Comparison of ENCODE assay signal across 11 cellular contexts in genomic region chr1:16636551-16637195, GRCh38. TPM values are rescaled to one million over a fixed set of nuclear protein-coding genes. Genes with fewer than 3 reads are reported as not detected.
DNase-seq lines count a peak whose midpoint lies in the region; ATAC-seq, FAIRE-seq and TF ChIP-seq lines count a peak whose summit lies in the region.
"Not testable (repeated sequence)": the region's sequence is repeated elsewhere in the genome, so short reads cannot be mapped to it uniquely, and the experiment has no call there.
"Had no signal": no experiment of that assay in that cellular context is flagged by ENCODE, and none has a peak within 500 bp of the region (broad histone marks: within the 10 kb centered on the region; RNA-seq: fewer than 3 reads in every experiment).

No MANE protein-coding gene starts in this region.

- not testable (repeated sequence) for H3K27me3 Mint-ChIP-seq in HFFc6 (ENCODE audit: insufficient read depth)

- intact Hi-C loops in adrenal gland (cut with DNase I); kidney (cut with DNase I): not testable (repeated sequence)
- intact Hi-C loops in gastrocnemius medialis (cut with DNase I; ENCODE audit: low total_unique reads) = loop anchor here (5.0 kb wide), 1 partner anchor 271 kb away; no protein-coding TSS in a partner anchor

- H3K9ac ChIP-seq in kidney (ENCODE audit: low read length in 2 of 2) = not testable (repeated sequence)

- WGBS in adrenal gland, 4 donors = 80 to 90% (median 88%) methylated on average over 10 of the region's 10 CpGs

- H3K4me1 Mint-ChIP-seq in HFFc6 (ENCODE audit: low read depth) = not testable (repeated sequence)

- DNase-seq in HFFc6 (peak; percentile 4), adrenal gland (peak in 6 of 7 donors; percentile 11 to 52 (median 28)), kidney (peak; percentile 59), omental fat pad (ENCODE audit: low spot score) (peak; percentile 23), gastrocnemius medialis (peak; percentile 2 to 14)
- DNase-seq in activated CD8-positive, alpha-beta memory T cell treated with anti-CD3 and anti-CD28 coated beads for 24 hours = peak; percentile 57
- DNase-seq in effector CD4-positive, alpha-beta T cell = peak; percentile 1

- ATAC-seq in omental fat pad (ENCODE audit: low FRiP score); gastrocnemius medialis: not testable (repeated sequence)

- not testable (repeated sequence) for TF ChIP-seq CTCF in HFFc6 (IDR thresholded peaks at IDR 0.05); adrenal gland (IDR thresholded peaks at IDR 0.05); kidney (IDR thresholded peaks at IDR 0.05; ENCODE audit: borderline replicate concordance, extremely low read depth, insufficient read depth); omental fat pad (IDR thresholded peaks at IDR 0.05); gastrocnemius medialis (IDR thresholded peaks at IDR 0.05 in 4 of 5, conservative IDR thresholded peaks at IDR 0.05 in 1 of 5)

- H3K9me3 ChIP-seq in adrenal gland (replicated peaks in 1 of 3); kidney (ENCODE audit: control insufficient read depth in 1 of 2, low read length in 2 of 2); gastrocnemius medialis: not testable (repeated sequence)

- not testable (repeated sequence) for FAIRE-seq in kidney (lab: Jason Lieb, UNC)

- H3K27ac Mint-ChIP-seq in HFFc6 = not testable (repeated sequence)

- TF ChIP-seq POLR2A in adrenal gland (IDR thresholded peaks at IDR 0.05); gastrocnemius medialis (IDR thresholded peaks at IDR 0.05): not testable (repeated sequence)

- H3K36me3 Mint-ChIP-seq in HFFc6 (ENCODE audit: low read depth) = not testable (repeated sequence)

- H3K4me1 ChIP-seq in adrenal gland (replicated peaks in 1 of 2); kidney (ENCODE audit: control insufficient read depth in 1 of 2, insufficient read depth in 1 of 2, low read depth in 1 of 2, low read length in 2 of 2): not testable (repeated sequence)
- H3K4me1 ChIP-seq in gastrocnemius medialis = peaks cover 44 to 50% of the 10 kb centered on the region in 2 donors

- H3K4me3 ChIP-seq in adrenal gland; kidney (ENCODE audit: low read length in 2 of 2); gastrocnemius medialis: not testable (repeated sequence)

- H3K36me3 ChIP-seq in adrenal gland (replicated peaks in 1 of 2) (peaks cover 0 to 30% of the 10 kb centered on the region in 2 donors), kidney (ENCODE audit: control insufficient read depth in 1 of 2, insufficient read depth in 2 of 2, low read length in 2 of 2) (peaks cover 19 to 21% of the 10 kb centered on the region in 2 donors), gastrocnemius medialis (peaks cover 3 to 27% of the 10 kb centered on the region in 2 donors)

- in situ Hi-C loops in gastrocnemius medialis (cut with MboI; ENCODE audit: low sequenced_read_pairs in 4 of 4) = loop anchor here in 1 of 4 donors (25.0 kb wide), 1 partner anchor 124 kb away; the partner anchor contains the start of gene RNU1-1

- H3K27ac ChIP-seq in adrenal gland; kidney (ENCODE audit: low read depth in 2 of 2, low read length in 2 of 2): not testable (repeated sequence)
- H3K27ac ChIP-seq in gastrocnemius medialis = peak overlapping the region; percentile 74 to 89 (median 82)

- not testable (repeated sequence) for H3K27me3 ChIP-seq in adrenal gland, gastrocnemius medialis

- H3K9me3 Mint-ChIP-seq in HFFc6 = not testable (repeated sequence)

- H3K4me3 Mint-ChIP-seq in HFFc6 = not testable (repeated sequence)

RNA-seq across cellular contexts. Expression of gene NBPF1, which starts 23.3 kb away (rescaled TPM):
- total RNA-seq in HFFc6 (2021; fragmentation: NEBNext Ultra II Directional; extraction: Animal tissue kit (Norgen Biotek cat#: 25700)) = 10 to 100 TPM; 37.0 to 43.3 (median 39.0) TPM
- total RNA-seq in adrenal gland (100 to 1,000 TPM in 4 of 8 donors, 10 to 100 TPM in 4; 46.4 to 205 (median 111) TPM), kidney (56.3 TPM), omental fat pad (10 to 100 TPM; 22.9 to 63.6 (median 41.6) TPM), gastrocnemius medialis (10 to 100 TPM in 2 of 4 donors, 1 to 10 TPM in 2; 6.6 to 20.0 (median 11.2) TPM)
- polyA plus RNA-seq in adrenal gland (100 to 1,000 TPM in 1 of 3 donors, 10 to 100 TPM in 1, 1 to 10 TPM in 1; 7.9 to 185 (median 25.8) TPM), kidney (ENCODE audit: insufficient read depth, low read depth, low replicate concordance) (8.0 TPM)

RNA-seq across cellular contexts. Expression of gene RNU1-3, which starts 30.1 kb away (rescaled TPM):
- 1,000 to 10,000 TPM; 1,191 to 2,394 (median 1,819) TPM for total RNA-seq in HFFc6 (2021; fragmentation: NEBNext Ultra II Directional; extraction: Animal tissue kit (Norgen Biotek cat#: 25700))
- total RNA-seq in adrenal gland = 1,000 to 10,000 TPM in 3 of 8 donors, 100 to 1,000 TPM in 1, under 1 TPM in 3, not detected in 1; under 0.01 to 2,119 (median 890) TPM
- polyA plus RNA-seq in adrenal gland = not detected
- 8,605 TPM for total RNA-seq in kidney
- 26.8 TPM for polyA plus RNA-seq in kidney (ENCODE audit: insufficient read depth, low read depth, low replicate concordance)
- under 1 TPM; under 0.01 TPM for total RNA-seq in omental fat pad
- under 1 TPM in 1 of 4 donors, not detected in 3; under 0.01 TPM for total RNA-seq in gastrocnemius medialis
- total RNA-seq: M059J, myocyte had no signal
- polyA plus RNA-seq: BJ, SK-N-SH had no signal

Comparison
In these comparisons a context has a peak if more than half of its experiments do, and no peak if none do; other contexts are left out.
1. DNase-seq: peak in every context shown above with its lines; median percentile 59 in kidney; 57 in activated CD8-positive, alpha-beta memory T cell treated with anti-CD3 and anti-CD28 coated beads for 24 hours; 28 in adrenal gland; 23 in omental fat pad; 8 in gastrocnemius medialis; 4 in HFFc6; 1 in effector CD4-positive, alpha-beta T cell.